Comparison of ENCODE assay signal across 8 cellular contexts in the genomic region with DNA sequence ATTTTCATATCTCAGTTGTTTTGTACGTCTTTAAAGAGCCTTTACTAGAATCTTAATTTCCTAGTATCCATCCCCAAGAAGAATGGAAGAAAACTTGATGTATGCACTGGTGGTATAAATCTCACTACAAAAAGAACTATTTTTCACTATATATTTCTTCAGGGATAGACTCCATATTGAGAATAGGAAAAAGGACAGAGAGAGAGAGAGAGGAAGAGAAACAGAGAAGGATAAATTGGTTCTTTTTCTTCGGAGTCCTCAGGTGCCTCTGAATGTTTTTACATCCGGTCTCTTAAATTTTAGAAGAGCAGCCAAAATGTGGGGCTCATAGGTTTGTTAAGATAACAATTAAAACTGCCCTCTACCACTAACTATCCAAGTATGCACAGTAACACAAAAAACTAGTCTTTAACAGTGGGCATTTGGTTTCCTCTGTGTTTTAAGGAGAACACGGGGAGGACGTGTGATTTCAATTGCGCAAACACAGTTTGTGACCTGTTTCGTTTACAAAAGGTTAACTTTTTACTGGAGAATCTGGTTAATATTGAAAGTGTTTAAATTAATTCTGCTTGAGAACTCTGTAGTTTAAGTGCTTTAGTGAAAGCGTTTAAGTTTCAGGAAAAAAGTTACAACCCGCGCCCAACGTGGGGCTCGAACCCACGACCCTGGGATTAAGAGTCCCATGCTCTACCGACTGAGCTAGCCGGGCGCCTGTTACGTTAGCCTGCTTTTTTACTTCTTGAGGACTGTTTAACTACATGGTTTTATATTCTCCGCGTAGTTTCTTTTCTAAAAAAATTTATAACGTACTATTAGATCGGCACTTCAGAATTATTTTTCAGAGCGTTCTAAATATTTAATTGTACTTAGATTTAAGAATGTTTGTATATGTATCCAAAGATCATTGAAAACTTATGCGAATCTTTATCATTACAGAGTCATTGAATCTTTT. TPM values are rescaled to one million over a fixed set of nuclear protein-coding genes. Genes with fewer than 3 reads are reported as not detected.
DNase-seq lines count a peak whose midpoint lies in the region; ATAC-seq, FAIRE-seq and TF ChIP-seq lines count a peak whose summit lies in the region.

No MANE protein-coding gene starts in this region.

- TF ChIP-seq CTCF in glutamatergic neuron (IDR thresholded peaks at IDR 0.05; ENCODE audit: partially characterized antibody, unreplicated experiment) (no peak), pancreas (IDR thresholded peaks at IDR 0.05) (no peak), thoracic aorta (IDR thresholded peaks at IDR 0.05) (no peak)

- no peaks in the 10 kb centered on the region for H3K36me3 ChIP-seq in pancreas
- no peaks in the 10 kb centered on the region for H3K36me3 ChIP-seq in thoracic aorta

- FAIRE-seq in G401.6 (lab: Jason Lieb, UNC) (peak; percentile 72), pancreas (lab: Jason Lieb, UNC) (peak; percentile 89)

- peaks cover 0 to 10% (median 7%) of the 10 kb centered on the region in 3 donors for H3K4me1 ChIP-seq in pancreas
- peaks cover 0 to 7% of the 10 kb centered on the region in 2 donors for H3K4me1 ChIP-seq in thoracic aorta (ENCODE audit: control insufficient read depth in 1 of 2, low read depth in 2 of 2)

- WGBS in pancreas, 2 donors: 1% methylated on average over 23 of the region's 23 CpGs

- CTCF ChIA-PET in activated naive CD4-positive, alpha-beta T cell treated with anti-CD3 and anti-CD28 coated beads, Interleukin-2, amount 10 ng/mL, durations not matched to agents 7 days and 5 days (lab: Charles Lee): no interaction called here

- intact Hi-C loops in pancreas (cut with DNase I): loop anchor here in 1 of 3 donors (10.0 kb wide), 1 partner anchor 55 kb away; a partner anchor contains a TSS

- peak overlapping the region; percentile 22 to 54 (median 39) for H3K4me3 ChIP-seq in pancreas
- peak overlapping the region; percentile 76 for H3K4me3 ChIP-seq in thoracic aorta

- H3K27me3 Mint-ChIP-seq in activated naive CD4-positive, alpha-beta T cell treated with anti-CD3 and anti-CD28 coated beads, Interleukin-2, amount 10 ng/mL, durations not matched to agents 7 days and 5 days: peaks cover 1% of the 10 kb centered on the region
- peaks cover 5% of the 10 kb centered on the region for H3K27me3 Mint-ChIP-seq in glutamatergic neuron (ENCODE audit: unreplicated experiment)

- peak; percentile 55 to 69 (median 61) for ATAC-seq in pancreas
- peak; percentile 14 for ATAC-seq in thoracic aorta (ENCODE audit: insufficient number of reproducible peaks, low FRiP score, low read depth)

- peaks cover 23% of the 10 kb centered on the region for H3K4me1 Mint-ChIP-seq in activated naive CD4-positive, alpha-beta T cell treated with anti-CD3 and anti-CD28 coated beads, Interleukin-2, amount 10 ng/mL, durations not matched to agents 7 days and 5 days
- peaks cover 5% of the 10 kb centered on the region for H3K4me1 Mint-ChIP-seq in glutamatergic neuron (ENCODE audit: low read depth, unreplicated experiment)

- no peaks in the 10 kb centered on the region for H3K9me3 Mint-ChIP-seq in activated naive CD4-positive, alpha-beta T cell treated with anti-CD3 and anti-CD28 coated beads, Interleukin-2, amount 10 ng/mL, durations not matched to agents 7 days and 5 days
- peaks cover 4% of the 10 kb centered on the region for H3K9me3 Mint-ChIP-seq in glutamatergic neuron (ENCODE audit: unreplicated experiment)

- H3K36me3 Mint-ChIP-seq in activated naive CD4-positive, alpha-beta T cell treated with anti-CD3 and anti-CD28 coated beads, Interleukin-2, amount 10 ng/mL, durations not matched to agents 7 days and 5 days: peaks cover 1% of the 10 kb centered on the region
- peaks cover 4% of the 10 kb centered on the region for H3K36me3 Mint-ChIP-seq in glutamatergic neuron (ENCODE audit: unreplicated experiment)

- no peak overlapping the region for H3K27ac Mint-ChIP-seq in activated naive CD4-positive, alpha-beta T cell treated with anti-CD3 and anti-CD28 coated beads, Interleukin-2, amount 10 ng/mL, durations not matched to agents 7 days and 5 days
- peak overlapping the region; percentile 62 for H3K27ac Mint-ChIP-seq in glutamatergic neuron (ENCODE audit: unreplicated experiment)

- H3K9me3 ChIP-seq in pancreas (no peaks in the 10 kb centered on the region), thoracic aorta (no peaks in the 10 kb centered on the region)

- no peak overlapping the region for H3K4me3 Mint-ChIP-seq in activated naive CD4-positive, alpha-beta T cell treated with anti-CD3 and anti-CD28 coated beads, Interleukin-2, amount 10 ng/mL, durations not matched to agents 7 days and 5 days
- no peak overlapping the region for H3K4me3 Mint-ChIP-seq in glutamatergic neuron (ENCODE audit: unreplicated experiment)

- DNase-seq in LHCN-M2 (ENCODE audit: low read depth) (peak; percentile 55), SK-N-DZ (ENCODE audit: low spot score) (peak; percentile 62), glutamatergic neuron (peak; percentile 69), pancreas (peak; percentile 65 to 87 (median 76)), thoracic aorta (ENCODE audit: low spot score) (peak; percentile 25), NCI-H128 (lab: John Stamatoyannopoulos, UW; ENCODE audit: unreplicated experiment) (no peak)
- peak; percentile 84 for DNase-seq in activated naive CD4-positive, alpha-beta T cell treated with anti-CD3 and anti-CD28 coated beads, Interleukin-2, amount 10 ng/mL, durations not matched to agents 7 days and 5 days

- no peaks in the 10 kb centered on the region for H3K27me3 ChIP-seq in pancreas
- H3K27me3 ChIP-seq in thoracic aorta (replicated peaks; ENCODE audit: insufficient read depth): no peaks in the 10 kb centered on the region

- H3K27ac ChIP-seq in pancreas (peak overlapping the region; percentile 26 to 86 (median 65)), thoracic aorta (peak overlapping the region; percentile 76 to 84)

RNA-seq across cellular contexts. Expression of a gene that starts 5.1 kb away (rescaled TPM):
- total RNA-seq in LHCN-M2 (2014; rRNA removed) (82.1 and 104 TPM in 2 replicates), glutamatergic neuron (ENCODE audit: unreplicated experiment) (116 TPM), pancreas (10 to 100 TPM; 40.0 to 67.8 (median 58.4) TPM), thoracic aorta (10 to 100 TPM; 91.5 to 93.0 TPM)
- 92.0 TPM for polyA plus RNA-seq in LHCN-M2 (2012)
- polyA plus RNA-seq in SK-N-DZ (2014; cell fraction: cytosol; rRNA removed): 200 and 225 TPM in 2 replicates
- polyA plus RNA-seq in SK-N-DZ (2014; cell fraction: nucleus; rRNA removed): 116 and 148 TPM in 2 replicates
- 10 to 100 TPM; 66.3 to 74.7 TPM for polyA plus RNA-seq in pancreas

RNA-seq across cellular contexts. Expression of a gene that starts 39.6 kb away (rescaled TPM):
- total RNA-seq in LHCN-M2 (2014; rRNA removed) (78.2 and 83.3 TPM in 2 replicates), glutamatergic neuron (ENCODE audit: unreplicated experiment) (120 TPM), pancreas (10 to 100 TPM; 19.7 to 31.0 (median 22.6) TPM), thoracic aorta (10 to 100 TPM; 78.5 to 79.7 TPM)
- 68.4 TPM for polyA plus RNA-seq in LHCN-M2 (2012)
- 57.7 and 92.7 TPM in 2 replicates for polyA plus RNA-seq in SK-N-DZ (2014; cell fraction: cytosol; rRNA removed)
- 48.9 and 68.3 TPM in 2 replicates for polyA plus RNA-seq in SK-N-DZ (2014; cell fraction: nucleus; rRNA removed)
- polyA plus RNA-seq in pancreas: 10 to 100 TPM; 21.8 to 58.9 TPM

RNA-seq across cellular contexts. Expression of a gene that starts 58.8 kb away (rescaled TPM):
- total RNA-seq in LHCN-M2 (2014; rRNA removed) (6.1 and 8.2 TPM in 2 replicates), glutamatergic neuron (ENCODE audit: unreplicated experiment) (22.4 TPM), pancreas (10 to 100 TPM in 4 of 6 donors, 1 to 10 TPM in 2; 8.7 to 20.2 (median 13.5) TPM), thoracic aorta (10 to 100 TPM; 10.4 to 38.0 TPM)
- 3.0 TPM for polyA plus RNA-seq in LHCN-M2 (2012)
- 3.5 and 4.4 TPM in 2 replicates for polyA plus RNA-seq in SK-N-DZ (2014; cell fraction: cytosol; rRNA removed)
- polyA plus RNA-seq in SK-N-DZ (2014; cell fraction: nucleus; rRNA removed): 11.0 and 14.2 TPM in 2 replicates
- polyA plus RNA-seq in pancreas: 1 to 10 TPM; 5.5 to 6.0 TPM
